In genomic region chr4:184039963-184040383, GRCh38 we compare ENCODE assay signal across 10 cellular contexts.
A peak's percentile ranks its signal among the peaks of the same experiment; 100 is the strongest.
DNase-seq lines count a peak whose midpoint lies in the region; ATAC-seq lines count a peak whose summit lies in the region.
"Had no signal": no experiment of that assay in that cellular context is flagged by ENCODE, and none has a peak within 500 bp of the region (broad histone marks: within the 10 kb centered on the region; RNA-seq: fewer than 3 reads in every experiment).

No MANE protein-coding gene starts in this region.

- no peaks in the 10 kb centered on the region for H3K9me3 ChIP-seq in iPS-15b (ENCODE audit: control insufficient read depth, insufficient read depth, low read length)
- H3K9me3 ChIP-seq: SJSA1 had no signal

- no peak overlapping the region for H3K27ac Mint-ChIP-seq in activated T-helper 1 cell treated with anti-CD3 and anti-CD28 coated beads, Interleukin-12 subunit alpha, Interleukin-12 subunit beta, Interleukin-2, Interleukin-4 antibody, amounts not matched to agents 30 ng/mL and 10 ng/mL and 1 ng/mL, durations not matched to agents 14 hours and 24 hours and 36 hours

- peaks cover 3% of the 10 kb centered on the region for H3K4me1 ChIP-seq in iPS-15b (ENCODE audit: control insufficient read depth, insufficient read depth, low read length)
- H3K4me1 ChIP-seq: SJSA1 had no signal

- H3K4me3 ChIP-seq in iPS-15b (ENCODE audit: low read depth, low read length): peak overlapping the region; percentile 50
- H3K4me3 ChIP-seq: SJSA1 had no signal

- ATAC-seq in HG03442 (IDR thresholded peaks at IDR 0.05; ENCODE audit: unreplicated experiment): no peak
- ATAC-seq in HG03432 (IDR thresholded peaks at IDR 0.05; ENCODE audit: unreplicated experiment): no peak

- DNase-seq in NCI-H2227 (lab: John Stamatoyannopoulos, UW; ENCODE audit: unreplicated experiment) (peak; percentile 11), NCI-H2227 treated with DMSO at 0.1 percent for 48 hours (lab: John Stamatoyannopoulos, UW) (no peak), DMS114 treated with DMSO at 0.1 percent for 48 hours (lab: John Stamatoyannopoulos, UW; ENCODE audit: unreplicated experiment) (no peak)
- no peak for DNase-seq in activated T-helper 1 cell treated with anti-CD3 and anti-CD28 coated beads, Interleukin-12 subunit alpha, Interleukin-12 subunit beta, Interleukin-2, Interleukin-4 antibody, amounts not matched to agents 30 ng/mL and 10 ng/mL and 1 ng/mL, durations not matched to agents 14 hours and 24 hours and 36 hours (ENCODE audit: low spot score)
- DNase-seq in stimulated activated CD8-positive, alpha-beta memory T cell treated with anti-CD3 and anti-CD28 coated beads, Interleukin-15, amount 100 ng/mL, for 48 hours (ENCODE audit: low read depth in 2 of 2): peak; percentile 10 to 17
- DNase-seq: NCI-H1436 treated with DMSO at 0.1 percent for 48 hours had no signal

- H3K4me3 Mint-ChIP-seq in activated T-helper 1 cell treated with anti-CD3 and anti-CD28 coated beads, Interleukin-12 subunit alpha, Interleukin-12 subunit beta, Interleukin-2, Interleukin-4 antibody, amounts not matched to agents 30 ng/mL and 10 ng/mL and 1 ng/mL, durations not matched to agents 14 hours and 24 hours and 36 hours: peak overlapping the region; percentile 49

- peaks cover 39% of the 10 kb centered on the region for H3K27me3 Mint-ChIP-seq in activated T-helper 1 cell treated with anti-CD3 and anti-CD28 coated beads, Interleukin-12 subunit alpha, Interleukin-12 subunit beta, Interleukin-2, Interleukin-4 antibody, amounts not matched to agents 30 ng/mL and 10 ng/mL and 1 ng/mL, durations not matched to agents 14 hours and 24 hours and 36 hours (ENCODE audit: insufficient read depth)

- peaks cover 29% of the 10 kb centered on the region for H3K27me3 ChIP-seq in iPS-15b (ENCODE audit: control insufficient read depth, insufficient read depth, low read length)

- H3K9ac ChIP-seq in iPS-15b (ENCODE audit: low read depth, low read length): peak overlapping the region; percentile 47

- H3K36me3 Mint-ChIP-seq in activated T-helper 1 cell treated with anti-CD3 and anti-CD28 coated beads, Interleukin-12 subunit alpha, Interleukin-12 subunit beta, Interleukin-2, Interleukin-4 antibody, amounts not matched to agents 30 ng/mL and 10 ng/mL and 1 ng/mL, durations not matched to agents 14 hours and 24 hours and 36 hours (ENCODE audit: low read depth): no peaks in the 10 kb centered on the region

- no peaks in the 10 kb centered on the region for H3K36me3 ChIP-seq in iPS-15b (ENCODE audit: control insufficient read depth, insufficient read depth, low read length)
- H3K36me3 ChIP-seq: SJSA1 had no signal

- H3K9me3 Mint-ChIP-seq in activated T-helper 1 cell treated with anti-CD3 and anti-CD28 coated beads, Interleukin-12 subunit alpha, Interleukin-12 subunit beta, Interleukin-2, Interleukin-4 antibody, amounts not matched to agents 30 ng/mL and 10 ng/mL and 1 ng/mL, durations not matched to agents 14 hours and 24 hours and 36 hours: no peaks in the 10 kb centered on the region

- intact Hi-C loops in activated T-helper 1 cell treated with anti-CD3 and anti-CD28 coated beads, Interleukin-12 subunit alpha, Interleukin-12 subunit beta, Interleukin-2, Interleukin-4 antibody, amounts not matched to agents 30 ng/mL and 10 ng/mL and 1 ng/mL, durations not matched to agents 14 hours and 24 hours and 36 hours (cut with micrococcal nuclease): no loop called here

- peaks cover 15% of the 10 kb centered on the region for H3K4me1 Mint-ChIP-seq in activated T-helper 1 cell treated with anti-CD3 and anti-CD28 coated beads, Interleukin-12 subunit alpha, Interleukin-12 subunit beta, Interleukin-2, Interleukin-4 antibody, amounts not matched to agents 30 ng/mL and 10 ng/mL and 1 ng/mL, durations not matched to agents 14 hours and 24 hours and 36 hours (ENCODE audit: low read depth)

Comparison
In these comparisons a context has a peak if more than half of its experiments do, and no peak if none do; other contexts are left out.
1. DNase-seq: peak in NCI-H2227 (single experiment) and stimulated activated CD8-positive, alpha-beta memory T cell treated with anti-CD3 and anti-CD28 coated beads, Interleukin-15, amount 100 ng/mL, for 48 hours (2 of 2); none in NCI-H2227 treated with DMSO at 0.1 percent for 48 hours (single experiment), activated T-helper 1 cell treated with anti-CD3 and anti-CD28 coated beads, Interleukin-12 subunit alpha, Interleukin-12 subunit beta, Interleukin-2, Interleukin-4 antibody, amounts not matched to agents 30 ng/mL and 10 ng/mL and 1 ng/mL, durations not matched to agents 14 hours and 24 hours and 36 hours (single experiment) and DMS114 treated with DMSO at 0.1 percent for 48 hours (single experiment).